Comparison of ENCODE assay signal across 3 cellular contexts in the genomic region with DNA sequence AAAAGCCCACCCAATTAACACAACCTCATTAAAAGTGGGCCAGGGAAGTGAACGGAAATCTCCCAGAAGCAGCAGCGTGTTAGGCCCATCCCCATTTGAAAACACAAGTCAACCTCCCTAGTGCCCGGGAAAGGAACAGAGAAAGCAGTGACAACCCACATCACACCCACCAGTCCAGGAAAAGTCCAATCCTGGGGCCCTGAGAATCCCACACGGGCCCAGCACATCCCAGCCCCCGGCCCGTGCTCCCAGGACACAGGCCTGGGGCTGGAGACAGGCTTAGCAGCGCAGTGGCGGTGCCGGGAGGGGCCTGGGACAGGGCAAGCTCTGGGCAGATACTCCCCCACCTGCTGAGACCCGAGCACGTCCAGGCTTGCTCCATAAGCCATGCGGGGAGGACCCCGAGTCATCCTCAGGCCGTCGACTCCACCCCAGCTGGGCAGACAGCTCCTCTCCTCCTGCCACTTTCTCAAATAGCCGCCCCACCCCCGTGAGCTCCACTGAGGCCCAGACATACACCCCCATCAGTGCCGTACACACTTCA.
A peak's percentile ranks its signal among the peaks of the same experiment; 100 is the strongest.
TF ChIP-seq lines count a peak whose summit lies in the region.

No MANE protein-coding gene starts in this region.

TF ChIP-seq in SK-N-SH, 30 proteins besides CTCF, POLR2A, EP300 and RAD21:
- no peak for TF ChIP-seq ELF1 (IDR thresholded peaks at IDR 0.05)
- no peak for TF ChIP-seq NRF1 (IDR thresholded peaks at IDR 0.05; ENCODE audit: low read depth, low read length)
- TF ChIP-seq GATA2 (CRISPR knock-in tag; IDR thresholded peaks at IDR 0.05) = no peak
- TF ChIP-seq, protein P1, sequence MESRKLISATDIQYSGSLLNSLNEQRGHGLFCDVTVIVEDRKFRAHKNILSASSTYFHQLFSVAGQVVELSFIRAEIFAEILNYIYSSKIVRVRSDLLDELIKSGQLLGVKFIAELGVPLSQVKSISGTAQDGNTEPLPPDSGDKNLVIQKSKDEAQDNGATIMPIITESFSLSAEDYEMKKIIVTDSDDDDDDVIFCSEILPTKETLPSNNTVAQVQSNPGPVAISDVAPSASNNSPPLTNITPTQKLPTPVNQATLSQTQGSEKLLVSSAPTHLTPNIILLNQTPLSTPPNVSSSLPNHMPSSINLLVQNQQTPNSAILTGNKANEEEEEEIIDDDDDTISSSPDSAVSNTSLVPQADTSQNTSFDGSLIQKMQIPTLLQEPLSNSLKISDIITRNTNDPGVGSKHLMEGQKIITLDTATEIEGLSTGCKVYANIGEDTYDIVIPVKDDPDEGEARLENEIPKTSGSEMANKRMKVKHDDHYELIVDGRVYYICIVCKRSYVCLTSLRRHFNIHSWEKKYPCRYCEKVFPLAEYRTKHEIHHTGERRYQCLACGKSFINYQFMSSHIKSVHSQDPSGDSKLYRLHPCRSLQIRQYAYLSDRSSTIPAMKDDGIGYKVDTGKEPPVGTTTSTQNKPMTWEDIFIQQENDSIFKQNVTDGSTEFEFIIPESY (IDR thresholded peaks at IDR 0.05; ENCODE audit: borderline replicate concordance, low read depth) = no peak
- no peak for TF ChIP-seq CHD2 (IDR thresholded peaks at IDR 0.05; ENCODE audit: low read length, partially characterized antibody)
- TF ChIP-seq, protein P2, sequence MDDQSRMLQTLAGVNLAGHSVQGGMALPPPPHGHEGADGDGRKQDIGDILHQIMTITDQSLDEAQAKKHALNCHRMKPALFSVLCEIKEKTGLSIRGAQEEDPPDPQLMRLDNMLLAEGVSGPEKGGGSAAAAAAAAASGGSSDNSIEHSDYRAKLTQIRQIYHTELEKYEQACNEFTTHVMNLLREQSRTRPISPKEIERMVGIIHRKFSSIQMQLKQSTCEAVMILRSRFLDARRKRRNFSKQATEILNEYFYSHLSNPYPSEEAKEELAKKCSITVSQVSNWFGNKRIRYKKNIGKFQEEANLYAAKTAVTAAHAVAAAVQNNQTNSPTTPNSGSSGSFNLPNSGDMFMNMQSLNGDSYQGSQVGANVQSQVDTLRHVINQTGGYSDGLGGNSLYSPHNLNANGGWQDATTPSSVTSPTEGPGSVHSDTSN (IDR thresholded peaks at IDR 0.05) = no peak
- TF ChIP-seq, protein P3, sequence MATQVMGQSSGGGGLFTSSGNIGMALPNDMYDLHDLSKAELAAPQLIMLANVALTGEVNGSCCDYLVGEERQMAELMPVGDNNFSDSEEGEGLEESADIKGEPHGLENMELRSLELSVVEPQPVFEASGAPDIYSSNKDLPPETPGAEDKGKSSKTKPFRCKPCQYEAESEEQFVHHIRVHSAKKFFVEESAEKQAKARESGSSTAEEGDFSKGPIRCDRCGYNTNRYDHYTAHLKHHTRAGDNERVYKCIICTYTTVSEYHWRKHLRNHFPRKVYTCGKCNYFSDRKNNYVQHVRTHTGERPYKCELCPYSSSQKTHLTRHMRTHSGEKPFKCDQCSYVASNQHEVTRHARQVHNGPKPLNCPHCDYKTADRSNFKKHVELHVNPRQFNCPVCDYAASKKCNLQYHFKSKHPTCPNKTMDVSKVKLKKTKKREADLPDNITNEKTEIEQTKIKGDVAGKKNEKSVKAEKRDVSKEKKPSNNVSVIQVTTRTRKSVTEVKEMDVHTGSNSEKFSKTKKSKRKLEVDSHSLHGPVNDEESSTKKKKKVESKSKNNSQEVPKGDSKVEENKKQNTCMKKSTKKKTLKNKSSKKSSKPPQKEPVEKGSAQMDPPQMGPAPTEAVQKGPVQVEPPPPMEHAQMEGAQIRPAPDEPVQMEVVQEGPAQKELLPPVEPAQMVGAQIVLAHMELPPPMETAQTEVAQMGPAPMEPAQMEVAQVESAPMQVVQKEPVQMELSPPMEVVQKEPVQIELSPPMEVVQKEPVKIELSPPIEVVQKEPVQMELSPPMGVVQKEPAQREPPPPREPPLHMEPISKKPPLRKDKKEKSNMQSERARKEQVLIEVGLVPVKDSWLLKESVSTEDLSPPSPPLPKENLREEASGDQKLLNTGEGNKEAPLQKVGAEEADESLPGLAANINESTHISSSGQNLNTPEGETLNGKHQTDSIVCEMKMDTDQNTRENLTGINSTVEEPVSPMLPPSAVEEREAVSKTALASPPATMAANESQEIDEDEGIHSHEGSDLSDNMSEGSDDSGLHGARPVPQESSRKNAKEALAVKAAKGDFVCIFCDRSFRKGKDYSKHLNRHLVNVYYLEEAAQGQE (IDR thresholded peaks at IDR 0.05; ENCODE audit: low read depth, low read length) = no peak
- no peak for TF ChIP-seq TAF1 (IDR thresholded peaks at IDR 0.05; ENCODE audit: borderline replicate concordance, low read depth, low read length)

TF ChIP-seq in SK-N-SH treated with all-trans-retinoic acid at 6 μM for 48 hours, 23 proteins besides CTCF, POLR2A, EP300 and RAD21:
- TF ChIP-seq RARB (CRISPR knock-in tag; IDR thresholded peaks at IDR 0.05) (no peak), ARNTL (CRISPR knock-in tag; IDR thresholded peaks at IDR 0.05; ENCODE audit: borderline replicate concordance, low read depth) (no peak), ZNF565 (CRISPR knock-in tag; conservative IDR thresholded peaks at IDR 0.05; ENCODE audit: low read depth) (no peak), ZFP3 (CRISPR knock-in tag; IDR thresholded peaks at IDR 0.05) (no peak), PPARA (CRISPR knock-in tag; IDR thresholded peaks at IDR 0.05; ENCODE audit: borderline replicate concordance) (no peak), GLIS3 (CRISPR knock-in tag; IDR thresholded peaks at IDR 0.05) (no peak)
- TF ChIP-seq, protein P4, sequence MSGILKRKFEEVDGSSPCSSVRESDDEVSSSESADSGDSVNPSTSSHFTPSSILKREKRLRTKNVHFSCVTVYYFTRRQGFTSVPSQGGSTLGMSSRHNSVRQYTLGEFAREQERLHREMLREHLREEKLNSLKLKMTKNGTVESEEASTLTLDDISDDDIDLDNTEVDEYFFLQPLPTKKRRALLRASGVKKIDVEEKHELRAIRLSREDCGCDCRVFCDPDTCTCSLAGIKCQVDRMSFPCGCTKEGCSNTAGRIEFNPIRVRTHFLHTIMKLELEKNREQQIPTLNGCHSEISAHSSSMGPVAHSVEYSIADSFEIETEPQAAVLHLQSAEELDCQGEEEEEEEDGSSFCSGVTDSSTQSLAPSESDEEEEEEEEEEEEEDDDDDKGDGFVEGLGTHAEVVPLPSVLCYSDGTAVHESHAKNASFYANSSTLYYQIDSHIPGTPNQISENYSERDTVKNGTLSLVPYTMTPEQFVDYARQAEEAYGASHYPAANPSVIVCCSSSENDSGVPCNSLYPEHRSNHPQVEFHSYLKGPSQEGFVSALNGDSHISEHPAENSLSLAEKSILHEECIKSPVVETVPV (CRISPR knock-in tag; IDR thresholded peaks at IDR 0.05) = no peak
- TF ChIP-seq, protein P5, sequence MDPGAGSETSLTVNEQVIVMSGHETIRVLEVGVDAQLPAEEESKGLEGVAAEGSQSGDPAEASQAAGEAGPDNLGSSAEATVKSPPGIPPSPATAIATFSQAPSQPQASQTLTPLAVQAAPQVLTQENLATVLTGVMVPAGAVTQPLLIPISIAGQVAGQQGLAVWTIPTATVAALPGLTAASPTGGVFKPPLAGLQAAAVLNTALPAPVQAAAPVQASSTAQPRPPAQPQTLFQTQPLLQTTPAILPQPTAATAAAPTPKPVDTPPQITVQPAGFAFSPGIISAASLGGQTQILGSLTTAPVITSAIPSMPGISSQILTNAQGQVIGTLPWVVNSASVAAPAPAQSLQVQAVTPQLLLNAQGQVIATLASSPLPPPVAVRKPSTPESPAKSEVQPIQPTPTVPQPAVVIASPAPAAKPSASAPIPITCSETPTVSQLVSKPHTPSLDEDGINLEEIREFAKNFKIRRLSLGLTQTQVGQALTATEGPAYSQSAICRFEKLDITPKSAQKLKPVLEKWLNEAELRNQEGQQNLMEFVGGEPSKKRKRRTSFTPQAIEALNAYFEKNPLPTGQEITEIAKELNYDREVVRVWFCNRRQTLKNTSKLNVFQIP (CRISPR knock-in tag; IDR thresholded peaks at IDR 0.05; ENCODE audit: borderline replicate concordance, low read depth) = no peak

TF ChIP-seq in K562, 482 proteins besides CTCF, POLR2A, EP300 and RAD21:
- TF ChIP-seq COPS2 (conservative IDR thresholded peaks at IDR 0.05) (no peak), ADNP (tag; IDR thresholded peaks at IDR 0.05) (no peak), POLR2G (IDR thresholded peaks at IDR 0.05; ENCODE audit: low read depth, low read length) (peak; percentile 37; the same call in 1 of the 2 replicates)
- TF ChIP-seq, protein P6, sequence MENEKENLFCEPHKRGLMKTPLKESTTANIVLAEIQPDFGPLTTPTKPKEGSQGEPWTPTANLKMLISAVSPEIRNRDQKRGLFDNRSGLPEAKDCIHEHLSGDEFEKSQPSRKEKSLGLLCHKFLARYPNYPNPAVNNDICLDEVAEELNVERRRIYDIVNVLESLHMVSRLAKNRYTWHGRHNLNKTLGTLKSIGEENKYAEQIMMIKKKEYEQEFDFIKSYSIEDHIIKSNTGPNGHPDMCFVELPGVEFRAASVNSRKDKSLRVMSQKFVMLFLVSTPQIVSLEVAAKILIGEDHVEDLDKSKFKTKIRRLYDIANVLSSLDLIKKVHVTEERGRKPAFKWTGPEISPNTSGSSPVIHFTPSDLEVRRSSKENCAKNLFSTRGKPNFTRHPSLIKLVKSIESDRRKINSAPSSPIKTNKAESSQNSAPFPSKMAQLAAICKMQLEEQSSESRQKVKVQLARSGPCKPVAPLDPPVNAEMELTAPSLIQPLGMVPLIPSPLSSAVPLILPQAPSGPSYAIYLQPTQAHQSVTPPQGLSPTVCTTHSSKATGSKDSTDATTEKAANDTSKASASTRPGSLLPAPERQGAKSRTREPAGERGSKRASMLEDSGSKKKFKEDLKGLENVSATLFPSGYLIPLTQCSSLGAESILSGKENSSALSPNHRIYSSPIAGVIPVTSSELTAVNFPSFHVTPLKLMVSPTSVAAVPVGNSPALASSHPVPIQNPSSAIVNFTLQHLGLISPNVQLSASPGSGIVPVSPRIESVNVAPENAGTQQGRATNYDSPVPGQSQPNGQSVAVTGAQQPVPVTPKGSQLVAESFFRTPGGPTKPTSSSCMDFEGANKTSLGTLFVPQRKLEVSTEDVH (IDR thresholded peaks at IDR 0.05; ENCODE audit: low read depth, partially characterized antibody) = no peak
